ENCODE assay signal across 9 cellular contexts in the genomic region with DNA sequence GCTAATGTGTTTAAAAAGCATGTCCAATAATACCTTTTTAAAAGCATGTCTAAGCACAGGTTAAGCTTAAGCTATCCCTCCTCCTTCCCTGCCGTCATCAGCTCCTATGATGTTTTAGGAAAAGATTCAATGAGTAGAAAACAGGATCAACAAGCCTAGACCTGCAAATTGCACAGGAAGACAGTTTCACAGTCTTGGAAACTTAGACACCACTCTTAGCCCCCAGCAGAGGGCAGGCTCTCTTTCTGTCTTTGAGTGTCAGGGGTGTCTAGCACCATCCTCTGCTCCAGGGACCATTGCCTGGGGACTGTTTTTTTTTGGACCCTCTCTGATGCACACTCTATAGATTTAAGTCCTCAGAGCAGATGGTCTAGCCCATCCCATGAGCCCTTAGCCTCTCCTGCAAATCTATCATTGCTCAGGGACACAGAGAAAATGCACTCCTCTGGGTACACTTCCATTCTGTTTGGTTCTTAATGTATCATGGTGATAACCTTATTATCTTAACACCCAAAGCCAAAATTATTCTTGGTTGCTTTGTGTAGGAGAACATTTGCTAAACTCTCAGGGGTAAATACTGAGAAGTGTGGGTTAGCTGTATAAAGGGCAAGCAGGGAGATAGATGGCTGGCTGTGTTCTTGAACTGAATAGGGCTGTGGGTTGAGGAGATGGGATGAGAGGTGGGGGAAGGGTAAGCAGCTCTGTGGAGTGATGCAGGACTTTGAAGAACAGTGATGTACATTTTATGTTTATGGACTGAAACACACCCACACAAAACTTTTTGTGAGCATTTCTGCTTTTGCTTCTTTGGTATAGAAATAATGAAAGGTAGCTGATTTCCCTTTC.
DNase-seq lines count a peak whose midpoint lies in the region; ATAC-seq and TF ChIP-seq lines count a peak whose summit lies in the region.
"Had no signal": no experiment of that assay in that cellular context is flagged by ENCODE, and none has a peak within 500 bp of the region (broad histone marks: within the 10 kb centered on the region; RNA-seq: fewer than 3 reads in every experiment).

No MANE protein-coding gene starts in this region.

- no peak overlapping the region for H2AK9ac ChIP-seq in IMR-90 (replicated peaks; ENCODE audit: low read depth, low read length, poor library complexity)

- H2AK5ac ChIP-seq in IMR-90 (ENCODE audit: low read depth, low read length) = peak overlapping the region; percentile 35; the same call in 1 of the 2 replicates
- H2AK5ac ChIP-seq in mesendoderm (ENCODE audit: low read length) = no peak overlapping the region

- H4K91ac ChIP-seq in IMR-90 (ENCODE audit: insufficient read depth, low read depth, low read length) = no peak overlapping the region

- intact Hi-C loops in IMR-90 (cut with micrococcal nuclease) = no loop called here

- H3K36me3 ChIP-seq in IMR-90 (ENCODE audit: control insufficient read depth, insufficient read depth, low read length) (no peaks in the 10 kb centered on the region), mesendoderm (ENCODE audit: control insufficient read depth, insufficient read depth, low read length) (no peaks in the 10 kb centered on the region)
- H3K36me3 ChIP-seq: ascending aorta had no signal

- WGBS in IMR-90 (ENCODE audit: extremely low coverage in 2 of 2, insufficient read length in 1 of 2), 2 experiments = no CpG with 5 or more reads among the region's 1 CpG
- WGBS in mesendoderm (ENCODE audit: extremely low coverage, insufficient coverage, low lambda C conversion rate) = no CpG with 5 or more reads among the region's 1 CpG

- H2BK5ac ChIP-seq in IMR-90 (ENCODE audit: low read depth, low read length, poor library complexity, severe bottlenecking) = no peak overlapping the region
- H2BK5ac ChIP-seq in mesendoderm (ENCODE audit: low read length) = no peak overlapping the region

- H3K56ac ChIP-seq in IMR-90 (ENCODE audit: extremely low read depth, insufficient read depth, low read length) = no peak overlapping the region
- H3K56ac ChIP-seq in mesendoderm (ENCODE audit: low read length) = no peak overlapping the region

- TF ChIP-seq CTCF in GM10248 (IDR thresholded peaks at IDR 0.05; ENCODE audit: control extremely low read depth, extremely low read depth, low read depth, missing control alignments) (peak; percentile 40), IMR-90 (conservative IDR thresholded peaks at IDR 0.05; ENCODE audit: low read depth, low read length) (peak; percentile 45)

- no peak overlapping the region for H2BK20ac ChIP-seq in IMR-90 (ENCODE audit: low read depth, low read length)

- no TSS peak for BruUV-seq in IMR-90 (replicated peaks; lab: Mats Ljungman, UMichigan)

- TF ChIP-seq RAD21 in IMR-90 (IDR thresholded peaks at IDR 0.05; ENCODE audit: low read length) = peak; percentile 31

- H3K9me1 ChIP-seq in IMR-90 (ENCODE audit: insufficient read depth, low read length) = peaks cover 4% of the 10 kb centered on the region

- DNase-seq in GM10248 (ENCODE audit: extremely low spot score) = no peak
- no peak for DNase-seq in IMR-90
- peak; percentile 20 for DNase-seq in amniotic epithelial cell (ENCODE audit: low read depth)
- peak; percentile 51 for DNase-seq in mesendoderm
- no peak for DNase-seq in NCI-H2227 (lab: John Stamatoyannopoulos, UW; ENCODE audit: unreplicated experiment)
- no peak for DNase-seq in COLO829 (ENCODE audit: low spot score)

- H3K4me1 ChIP-seq in IMR-90 (ENCODE audit: control insufficient read depth, insufficient read depth, low read length) (peaks cover 10% of the 10 kb centered on the region), mesendoderm (ENCODE audit: control insufficient read depth, low read depth, low read length) (no peaks in the 10 kb centered on the region)
- H3K4me1 ChIP-seq: ascending aorta had no signal

- H2BK120ac ChIP-seq in IMR-90 (ENCODE audit: low read depth, low read length) (peak overlapping the region; percentile 50), mesendoderm (ENCODE audit: low read depth, low read length) (no peak overlapping the region)

- H3K4me2 ChIP-seq in IMR-90 (ENCODE audit: low read depth, low read length) = no peak overlapping the region
- no peak overlapping the region for H3K4me2 ChIP-seq in mesendoderm (ENCODE audit: low read length)

- H3K79me2 ChIP-seq in mesendoderm (ENCODE audit: control insufficient read depth, insufficient read depth, low read length) = no peaks in the 10 kb centered on the region

- H4K20me1 ChIP-seq in IMR-90 (ENCODE audit: insufficient read depth, low read length) = no peaks in the 10 kb centered on the region

- dilution Hi-C loops in IMR-90 (cut with HindIII; ENCODE audit: low sequenced_read_pairs, unreplicated experiment) = no loop called here

- H4K5ac ChIP-seq in IMR-90 (ENCODE audit: low read depth, low read length) = no peak overlapping the region; the same call in 1 of the 2 replicates
- H4K5ac ChIP-seq in mesendoderm (ENCODE audit: low read length) = no peak overlapping the region

- no peak overlapping the region for H3K27ac ChIP-seq in IMR-90 (ENCODE audit: insufficient read depth, low read length)
- no peak overlapping the region for H3K27ac ChIP-seq in mesendoderm (ENCODE audit: low read depth, low read length)
- H3K27ac ChIP-seq: ascending aorta had no signal

- H3K23ac ChIP-seq in IMR-90 (ENCODE audit: low read depth, low read length) (no peak overlapping the region), mesendoderm (ENCODE audit: low read length) (no peak overlapping the region)

- peak overlapping the region; percentile 42; the same call in 2 of the 3 replicates for H2BK15ac ChIP-seq in IMR-90 (ENCODE audit: low read depth, low read length)
- H2BK15ac ChIP-seq in mesendoderm (replicated peaks; ENCODE audit: low read depth) = no peak overlapping the region

- TF ChIP-seq POLR2A in IMR-90 (IDR thresholded peaks at IDR 0.05; ENCODE audit: low read depth, low read length) = no peak

- CTCF ChIA-PET in GM10248 (lab: Yijun Ruan, JAX) = interaction anchor here (0.7 to 2.2 kb wide), 5 partner anchors 11 to 935 kb away, joined by 3 to 7 read pairs (median 4); no protein-coding TSS in a partner anchor
- CTCF ChIA-PET in IMR-90 (lab: Yijun Ruan, JAX) = no interaction called here

- POLR2A ChIA-PET in GM10248 (lab: Yijun Ruan, JAX) (no interaction called here), IMR-90 (lab: Charles Lee; ENCODE audit: unreplicated experiment) (no interaction called here)

- H3K4ac ChIP-seq in IMR-90 (ENCODE audit: low read depth, low read length) (no peak overlapping the region), mesendoderm (ENCODE audit: low read depth, low read length) (no peak overlapping the region)

- peaks cover under 1% of the 10 kb centered on the region; the same call in 1 of the 2 replicates for H3K9me3 ChIP-seq in IMR-90 (ENCODE audit: control insufficient read depth, insufficient read depth, low read length)
- H3K9me3 ChIP-seq: ascending aorta had no signal

- H3K4me3 ChIP-seq in IMR-90 (ENCODE audit: insufficient read depth, low read depth, low read length) = no peak overlapping the region
- H3K4me3 ChIP-seq in mesendoderm (ENCODE audit: low read length) = no peak overlapping the region
- H3K4me3 ChIP-seq: ascending aorta had no signal

- in situ Hi-C loops in IMR-90 (cut with MboI; ENCODE audit: low sequenced_read_pairs) = no loop called here

- H3K27me3 ChIP-seq in IMR-90 (ENCODE audit: control insufficient read depth, insufficient read depth, low read length) = no peaks in the 10 kb centered on the region
- H3K27me3 ChIP-seq in mesendoderm (ENCODE audit: insufficient read depth, low read length, poor library complexity) = no peaks in the 10 kb centered on the region
- H3K27me3 ChIP-seq: ascending aorta had no signal

- H3K9ac ChIP-seq in IMR-90 (ENCODE audit: low read depth, low read length) (no peak overlapping the region), mesendoderm (ENCODE audit: low read length) (no peak overlapping the region)

- no peak overlapping the region for H3K14ac ChIP-seq in IMR-90 (replicated peaks; ENCODE audit: low read depth, low read length)

- H2AFZ ChIP-seq in IMR-90 (replicated peaks; ENCODE audit: low read length, poor library complexity) = no peak overlapping the region

- peak overlapping the region; percentile 76 for H3K18ac ChIP-seq in IMR-90 (ENCODE audit: low read depth, low read length)
- no peak overlapping the region for H3K18ac ChIP-seq in mesendoderm (ENCODE audit: low read length)

- H4K8ac ChIP-seq in IMR-90 (ENCODE audit: low read depth in 2 of 2, low read length in 2 of 2) (no peak overlapping the region), mesendoderm (ENCODE audit: low read depth, low read length) (no peak overlapping the region)

- H3K79me1 ChIP-seq in IMR-90 (ENCODE audit: low read depth in 1 of 2, low read length in 2 of 2) (no peaks in the 10 kb centered on the region), mesendoderm (ENCODE audit: low read length) (no peaks in the 10 kb centered on the region)

- no peak for ATAC-seq in IMR-90 (ENCODE audit: low read depth)
- no peak for ATAC-seq in HG02678 (IDR thresholded peaks at IDR 0.05; ENCODE audit: unreplicated experiment)
- ATAC-seq in GM18867 (IDR thresholded peaks at IDR 0.05; ENCODE audit: unreplicated experiment) = no peak

TF ChIP-seq in IMR-90, 13 proteins besides CTCF, POLR2A, EP300 and RAD21:
- TF ChIP-seq SMC3 (IDR thresholded peaks at IDR 0.05; ENCODE audit: low read depth, low read length) = peak; percentile 39
- TF ChIP-seq CEBPB (IDR thresholded peaks at IDR 0.05; ENCODE audit: low read depth, low read length) = no peak

Comparison
In these comparisons a context has a peak if more than half of its experiments do, and no peak if none do; other contexts are left out.
1. DNase-seq: peak in amniotic epithelial cell (single experiment) and mesendoderm (single experiment); none in GM10248 (single experiment), IMR-90 (single experiment), NCI-H2227 (single experiment) and COLO829 (single experiment).